24 cellular contexts compared by ENCODE assay signal in genomic region chr2:113209869-113210305, GRCh38. TPM values are rescaled to one million over a fixed set of nuclear protein-coding genes. Genes with fewer than 3 reads are reported as not detected.
DNase-seq lines count a peak whose midpoint lies in the region; ATAC-seq and TF ChIP-seq lines count a peak whose summit lies in the region.
"Had no signal": no experiment of that assay in that cellular context is flagged by ENCODE, and none has a peak within 500 bp of the region (broad histone marks: within the 10 kb centered on the region; RNA-seq: fewer than 3 reads in every experiment).

No MANE protein-coding gene starts in this region.

- no peaks in the 10 kb centered on the region for H3K36me3 Mint-ChIP-seq in GM23338 (ENCODE audit: low read depth)
- no peaks in the 10 kb centered on the region for H3K36me3 Mint-ChIP-seq in activated T-helper 17 cell treated with anti-CD3 and anti-CD28 coated beads, Interleukin-2, amount 50 U/mL, for 72 hours (ENCODE audit: low read depth)
- H3K36me3 Mint-ChIP-seq in stimulated activated effector memory CD8-positive, alpha-beta T cell treated with anti-CD3 and anti-CD28 coated beads, Interleukin-12 subunit alpha, Interleukin-12 subunit beta, amount 100 ng/mL, for 72 hours: peaks cover 44% of the 10 kb centered on the region
- H3K36me3 Mint-ChIP-seq: CD4-positive, alpha-beta memory T cell had no signal

- no peak overlapping the region for H2AFZ ChIP-seq in GM23338

- no peaks in the 10 kb centered on the region for H4K20me1 ChIP-seq in GM23338 (replicated peaks; ENCODE audit: insufficient read depth)

- DNase-seq in GM23338 (ENCODE audit: low spot score) (no peak), left kidney (ENCODE audit: low read depth, low spot score) (peak; percentile 86), AG20443 (ENCODE audit: low spot score) (no peak)
- DNase-seq in stimulated activated effector memory CD8-positive, alpha-beta T cell treated with anti-CD3 and anti-CD28 coated beads, Interleukin-12 subunit alpha, Interleukin-12 subunit beta, amount 100 ng/mL, for 72 hours (ENCODE audit: low spot score in 2 of 2): no peak
- DNase-seq in effector CD8-positive, alpha-beta T cell (lab: John Stamatoyannopoulos, UW): no peak
- DNase-seq: activated T-cell treated with anti-CD3 and anti-CD28 coated beads, Interleukin-2, amount 50 U/mL, for 24 hours; CD4-positive, alpha-beta memory T cell; DMS 273 treated with DMSO at 0.1 percent for 48 hours; GM23248; mammary epithelial cell; NCI-H1436 treated with DMSO at 0.1 percent for 48 hours; NCI-H524 treated with DMSO at 0.1 percent for 48 hours; NK-92 treated with Interleukin-12 subunit alpha and Interleukin-12 subunit beta, amount 100 ng/mL, for 24 hours; occipital lobe; spleen; stimulated activated CD4-positive, alpha-beta T cell treated with anti-CD3 and anti-CD28 coated beads, Interleukin-4, amount 100 ng/mL, for 1 hour; stimulated activated naive CD4-positive, alpha-beta T cell; T-helper 1 cell; testis had no signal

- no peaks in the 10 kb centered on the region for H3F3A ChIP-seq in GM23338 (replicated peaks; ENCODE audit: low read depth)

- no peaks in the 10 kb centered on the region for H3K9me2 ChIP-seq in GM23338 (ENCODE audit: insufficient read depth)

- no peaks in the 10 kb centered on the region; the same call in 2 of the 3 replicates for H3K9me3 Mint-ChIP-seq in GM23338
- no peaks in the 10 kb centered on the region for H3K9me3 Mint-ChIP-seq in activated T-helper 17 cell treated with anti-CD3 and anti-CD28 coated beads, Interleukin-2, amount 50 U/mL, for 72 hours
- H3K9me3 Mint-ChIP-seq in stimulated activated effector memory CD8-positive, alpha-beta T cell treated with anti-CD3 and anti-CD28 coated beads, Interleukin-12 subunit alpha, Interleukin-12 subunit beta, amount 100 ng/mL, for 72 hours: no peaks in the 10 kb centered on the region
- H3K9me3 Mint-ChIP-seq: activated T-cell treated with anti-CD3 and anti-CD28 coated beads, Interleukin-2, amount 50 U/mL, for 24 hours had no signal

- peaks cover 22% of the 10 kb centered on the region for H3K4me1 Mint-ChIP-seq in GM23338
- peaks cover 4% of the 10 kb centered on the region for H3K4me1 Mint-ChIP-seq in activated T-helper 17 cell treated with anti-CD3 and anti-CD28 coated beads, Interleukin-2, amount 50 U/mL, for 72 hours
- H3K4me1 Mint-ChIP-seq in stimulated activated effector memory CD8-positive, alpha-beta T cell treated with anti-CD3 and anti-CD28 coated beads, Interleukin-12 subunit alpha, Interleukin-12 subunit beta, amount 100 ng/mL, for 72 hours: peaks cover 15% of the 10 kb centered on the region

- no peaks in the 10 kb centered on the region for H3K27me3 ChIP-seq in GM23338 (ENCODE audit: insufficient read depth)
- H3K27me3 ChIP-seq: cardiac muscle cell, testis had no signal

- H3K79me2 ChIP-seq in GM23338 (replicated peaks; ENCODE audit: insufficient read depth): no peaks in the 10 kb centered on the region

- TF ChIP-seq CTCF in GM23338 (conservative IDR thresholded peaks at IDR 0.05; ENCODE audit: low read depth in 2 of 2): no peak

- H3K4me2 ChIP-seq in GM23338: no peak overlapping the region
- H3K4me2 ChIP-seq: KMS-11 had no signal

- H3K4me3 ChIP-seq in GM23338: no peak overlapping the region
- H3K4me3 ChIP-seq: cardiac muscle cell, GM23248, spleen, testis had no signal

- ATAC-seq in GM23338 (no peak), HG03460 (IDR thresholded peaks at IDR 0.05; ENCODE audit: unreplicated experiment) (no peak)
- ATAC-seq in activated T-helper 17 cell treated with anti-CD3 and anti-CD28 coated beads, Interleukin-2, amount 50 U/mL, for 72 hours (replicated peaks): no peak
- ATAC-seq in stimulated activated effector memory CD8-positive, alpha-beta T cell treated with anti-CD3 and anti-CD28 coated beads, Interleukin-12 subunit alpha, Interleukin-12 subunit beta, amount 100 ng/mL, for 72 hours: no peak
- ATAC-seq: Panc1 had no signal

- H3K27ac Mint-ChIP-seq in GM23338: peak overlapping the region; percentile 16; the same call in 1 of the 2 replicates
- H3K27ac Mint-ChIP-seq in activated T-helper 17 cell treated with anti-CD3 and anti-CD28 coated beads, Interleukin-2, amount 50 U/mL, for 72 hours: peak overlapping the region; percentile 60
- H3K27ac Mint-ChIP-seq in stimulated activated effector memory CD8-positive, alpha-beta T cell treated with anti-CD3 and anti-CD28 coated beads, Interleukin-12 subunit alpha, Interleukin-12 subunit beta, amount 100 ng/mL, for 72 hours: peak overlapping the region; percentile 3

- H3K4me3 Mint-ChIP-seq in GM23338: no peak overlapping the region
- H3K4me3 Mint-ChIP-seq in activated T-helper 17 cell treated with anti-CD3 and anti-CD28 coated beads, Interleukin-2, amount 50 U/mL, for 72 hours: no peak overlapping the region
- H3K4me3 Mint-ChIP-seq in stimulated activated effector memory CD8-positive, alpha-beta T cell treated with anti-CD3 and anti-CD28 coated beads, Interleukin-12 subunit alpha, Interleukin-12 subunit beta, amount 100 ng/mL, for 72 hours: no peak overlapping the region
- H3K4me3 Mint-ChIP-seq: activated T-cell treated with anti-CD3 and anti-CD28 coated beads, Interleukin-2, amount 50 U/mL, for 24 hours; CD4-positive, alpha-beta memory T cell had no signal

- H3K36me3 ChIP-seq in GM23338 (ENCODE audit: insufficient read depth): no peaks in the 10 kb centered on the region
- H3K36me3 ChIP-seq: cardiac muscle cell, spleen had no signal

- H3K27me3 Mint-ChIP-seq in GM23338 (ENCODE audit: insufficient read depth, low read depth, poor library complexity): peaks cover 4% of the 10 kb centered on the region
- no peaks in the 10 kb centered on the region for H3K27me3 Mint-ChIP-seq in activated T-helper 17 cell treated with anti-CD3 and anti-CD28 coated beads, Interleukin-2, amount 50 U/mL, for 72 hours
- H3K27me3 Mint-ChIP-seq: activated T-cell treated with anti-CD3 and anti-CD28 coated beads, Interleukin-2, amount 50 U/mL, for 24 hours; CD4-positive, alpha-beta memory T cell had no signal

- no peak overlapping the region for H3K27ac ChIP-seq in GM23338 (ENCODE audit: low read depth)
- H3K27ac ChIP-seq: cardiac muscle cell, GM23248, KMS-11, spleen, testis had no signal

- peaks cover 12% of the 10 kb centered on the region; the same call in 1 of the 2 replicates for H3K4me1 ChIP-seq in GM23338 (ENCODE audit: insufficient read depth)

TF ChIP-seq in GM23338, 12 proteins besides CTCF, POLR2A, EP300 and RAD21:
- TF ChIP-seq ETS1 (IDR thresholded peaks at IDR 0.05): no peak

RNA-seq across cellular contexts. Expression of gene PSD4, which starts 36.1 kb away (rescaled TPM):
- total RNA-seq in GM23338 (2014; rRNA removed; shearing (Covaris generic)): 0.66 and 1.1 TPM in 2 replicates
- polyA plus RNA-seq in GM23338 (2016; fragmentation: Nextera tagmentation; extraction: Ambion mirVana): 0.06 and 0.19 TPM in 2 replicates
- 100 to 1,000 TPM; 300 to 503 TPM for total RNA-seq in activated T-helper 17 cell treated with anti-CD3 and anti-CD28 coated beads, Interleukin-2, amount 50 U/mL, for 72 hours

Comparison
In these comparisons a context has a peak if more than half of its experiments do, and no peak if none do; other contexts are left out.
1. H3K27ac Mint-ChIP-seq: peak in every context shown above with its lines; median percentile 60 in activated T-helper 17 cell treated with anti-CD3 and anti-CD28 coated beads, Interleukin-2, amount 50 U/mL, for 72 hours; 16 in GM23338; 3 in stimulated activated effector memory CD8-positive, alpha-beta T cell treated with anti-CD3 and anti-CD28 coated beads, Interleukin-12 subunit alpha, Interleukin-12 subunit beta, amount 100 ng/mL, for 72 hours.
2. RNA of gene PSD4, which starts 36.1 kb away (total RNA-seq): 300 to 503 TPM in activated T-helper 17 cell treated with anti-CD3 and anti-CD28 coated beads, Interleukin-2, amount 50 U/mL, for 72 hours; 0.66 to 1.1 TPM in GM23338; every median in the first group is over 100 times any median in the second.